ENCODE assay signal across 16 cellular contexts in the genomic region with DNA sequence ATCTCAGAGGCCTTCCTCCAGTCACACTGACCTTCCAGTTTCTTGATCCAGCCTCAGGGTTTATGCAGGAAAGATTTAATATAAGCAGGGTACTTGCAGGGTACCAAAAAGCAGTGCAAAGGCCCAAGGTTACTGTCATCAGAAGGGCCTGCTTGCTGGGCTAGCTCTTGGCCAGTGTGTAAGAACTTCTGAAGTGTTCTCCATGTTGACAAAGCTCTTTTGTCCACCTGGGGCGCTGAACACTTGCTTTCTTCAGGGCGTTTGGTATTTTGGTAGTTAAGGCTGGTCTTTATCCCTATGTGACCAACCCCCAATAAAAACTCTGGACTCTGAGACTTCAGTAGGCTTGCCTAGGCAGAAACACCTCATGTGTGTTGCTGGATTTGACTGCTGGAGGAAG.
A peak's percentile ranks its signal among the peaks of the same experiment; 100 is the strongest.
DNase-seq lines count a peak whose midpoint lies in the region; ATAC-seq and TF ChIP-seq lines count a peak whose summit lies in the region.
"Had no signal": no experiment of that assay in that cellular context is flagged by ENCODE, and none has a peak within 500 bp of the region (broad histone marks: within the 10 kb centered on the region; RNA-seq: fewer than 3 reads in every experiment).

No MANE protein-coding gene starts in this region.

- CTCF ChIA-PET in Caco-2 (lab: Charles Lee), result interaction anchor here (0.6 kb wide), 1 partner anchor 32 kb away, joined by 5 read pairs; no protein-coding TSS in a partner anchor
- CTCF ChIA-PET in Panc1 (lab: Charles Lee), result no interaction called here

- H3K27ac ChIP-seq in Panc1 (ENCODE audit: low read length), result no peak overlapping the region
- no peak overlapping the region for H3K27ac ChIP-seq in left lung
- no peak overlapping the region for H3K27ac ChIP-seq in upper lobe of right lung
- H3K27ac ChIP-seq: C4-2B, HL-60 had no signal

- H3K4me3 Mint-ChIP-seq in Caco-2 (ENCODE audit: unreplicated experiment), result no peak overlapping the region
- H3K4me3 Mint-ChIP-seq: CD4-positive, alpha-beta T cell had no signal

- H3K9me3 ChIP-seq in Caco-2, result 0 out of 2 replicates have a peak, but pooled peaks cover 3% of the 10 kb centered on the region
- no peaks in the 10 kb centered on the region for H3K9me3 ChIP-seq in Panc1 (ENCODE audit: control insufficient read depth, insufficient read depth, low read depth, low read length)
- no peaks in the 10 kb centered on the region for H3K9me3 ChIP-seq in left lung
- no peaks in the 10 kb centered on the region for H3K9me3 ChIP-seq in upper lobe of right lung
- H3K9me3 ChIP-seq: HAP-1 had no signal

- BruUV-seq in Caco-2 (replicated peaks; lab: Mats Ljungman, UMichigan), result no TSS peak
- BruUV-seq in Panc1 (replicated peaks; lab: Mats Ljungman, UMichigan), result no TSS peak

- in situ Hi-C loops in Panc1 (cut with HindIII; ENCODE audit: low pct_unique_long_range_greater_than_20kb, low sequenced_read_pairs), result no loop called here

- intact Hi-C loops in Caco-2 (cut with micrococcal nuclease; ENCODE audit: unreplicated experiment), result no loop called here
- intact Hi-C loops in Panc1 (cut with micrococcal nuclease; ENCODE audit: unreplicated experiment), result no loop called here
- intact Hi-C loops in left lung (cut with DNase I), result no loop called here
- intact Hi-C loops in upper lobe of right lung (cut with DNase I), result no loop called here

- POLR2A ChIA-PET in Caco-2 (lab: Charles Lee), result no interaction called here
- POLR2A ChIA-PET in Panc1 (lab: Charles Lee), result no interaction called here

- DNase-seq in Caco-2 (no peak), Panc1 (ENCODE audit: low read depth, low spot score) (no peak), left lung (no peak), upper lobe of right lung (no peak), DMS 273 treated with DMSO at 0.1 percent for 48 hours (lab: John Stamatoyannopoulos, UW) (no peak)
- no peak for DNase-seq in stimulated activated CD4-positive, alpha-beta T cell treated with anti-CD3 and anti-CD28 coated beads, Interleukin-4, amount 100 ng/mL, for 1 hour
- DNase-seq: ACHN; CD4-positive, alpha-beta T cell; DMS79 treated with DMSO at 0.1 percent for 48 hours; GF-D8; IMR-90; KBM-7 had no signal

- H3K4me1 Mint-ChIP-seq in Caco-2 (ENCODE audit: low read depth, unreplicated experiment), result no peaks in the 10 kb centered on the region

- H3K27me3 ChIP-seq in Caco-2 (replicated peaks; ENCODE audit: control insufficient read depth, insufficient read depth, low read length), result no peaks in the 10 kb centered on the region
- no peaks in the 10 kb centered on the region for H3K27me3 ChIP-seq in Panc1 (ENCODE audit: control insufficient read depth, insufficient read depth, low read length)
- no peaks in the 10 kb centered on the region for H3K27me3 ChIP-seq in left lung
- H3K27me3 ChIP-seq in upper lobe of right lung, result no peaks in the 10 kb centered on the region

- peak overlapping the region; percentile 6 for H3K27ac Mint-ChIP-seq in Caco-2 (ENCODE audit: unreplicated experiment)
- H3K27ac Mint-ChIP-seq: CD4-positive, alpha-beta T cell had no signal

- H3K27me3 Mint-ChIP-seq in Caco-2 (ENCODE audit: insufficient read depth, unreplicated experiment), result no peaks in the 10 kb centered on the region
- H3K27me3 Mint-ChIP-seq: CD4-positive, alpha-beta T cell had no signal

- H3K36me3 Mint-ChIP-seq in Caco-2 (ENCODE audit: insufficient read depth, unreplicated experiment), result no peaks in the 10 kb centered on the region

- H3K9me3 Mint-ChIP-seq in Caco-2 (ENCODE audit: unreplicated experiment), result no peaks in the 10 kb centered on the region
- H3K9me3 Mint-ChIP-seq: CD4-positive, alpha-beta T cell had no signal

- H3K36me3 ChIP-seq in Caco-2 (ENCODE audit: control insufficient read depth, insufficient read depth, low read length) (no peaks in the 10 kb centered on the region), Panc1 (ENCODE audit: control insufficient read depth, insufficient read depth, low read length) (no peaks in the 10 kb centered on the region), left lung (no peaks in the 10 kb centered on the region), upper lobe of right lung (no peaks in the 10 kb centered on the region)
- H3K36me3 ChIP-seq: HAP-1 had no signal

- no peak for TF ChIP-seq CTCF in Caco-2 (IDR thresholded peaks at IDR 0.05; ENCODE audit: insufficient read depth in 1 of 2, low read depth in 1 of 2, low read length in 1 of 2, severe bottlenecking in 1 of 2, unreplicated experiment in 1 of 2)
- peak; percentile 13; the same call in 1 of the 2 replicates for TF ChIP-seq CTCF in Panc1 (IDR thresholded peaks at IDR 0.05)
- no peak for TF ChIP-seq CTCF in left lung (IDR thresholded peaks at IDR 0.05)
- no peak for TF ChIP-seq CTCF in upper lobe of right lung (IDR thresholded peaks at IDR 0.05)

- ATAC-seq in Panc1, result no peak
- ATAC-seq in left lung, result peak; percentile 77
- ATAC-seq in upper lobe of right lung, result peak; percentile 60
- no peak for ATAC-seq in GM18861 (IDR thresholded peaks at IDR 0.05; ENCODE audit: unreplicated experiment)

- H3K4me3 ChIP-seq in Caco-2 (ENCODE audit: low read depth, low read length), result no peak overlapping the region
- H3K4me3 ChIP-seq in Panc1 (ENCODE audit: low read depth in 2 of 2, low read length in 2 of 2), result no peak overlapping the region
- H3K4me3 ChIP-seq in left lung, result no peak overlapping the region
- no peak overlapping the region for H3K4me3 ChIP-seq in upper lobe of right lung
- H3K4me3 ChIP-seq: HAP-1 had no signal

- H3K4me1 ChIP-seq in Caco-2, result peaks cover 4% of the 10 kb centered on the region; the same call in 1 of the 2 replicates
- no peaks in the 10 kb centered on the region for H3K4me1 ChIP-seq in Panc1 (ENCODE audit: control insufficient read depth, insufficient read depth, low read length)
- H3K4me1 ChIP-seq in left lung, result no peaks in the 10 kb centered on the region
- no peaks in the 10 kb centered on the region for H3K4me1 ChIP-seq in upper lobe of right lung
- H3K4me1 ChIP-seq: HAP-1 had no signal

Comparison
In these comparisons a context has a peak if more than half of its experiments do, and no peak if none do; other contexts are left out.
1. ATAC-seq: peak in left lung (single experiment) and upper lobe of right lung (single experiment); none in Panc1 (single experiment) and GM18861 (single experiment).